In genomic region chr2:171319164-171319810, GRCh38 we compare ENCODE assay signal across 8 cellular contexts.
DNase-seq lines count a peak whose midpoint lies in the region; ATAC-seq, FAIRE-seq and TF ChIP-seq lines count a peak whose summit lies in the region.

No MANE protein-coding gene starts in this region.

- ATAC-seq in GM21576 (IDR thresholded peaks at IDR 0.05; ENCODE audit: unreplicated experiment) (peak; percentile 42), right cardiac atrium (no peak)

- WGBS in right cardiac atrium: 50% methylated on average over 12 of the region's 12 CpGs

- H3K9me3 ChIP-seq in astrocyte (ENCODE audit: insufficient read depth, low read depth, low read length): no peaks in the 10 kb centered on the region
- H3K9me3 ChIP-seq in right cardiac atrium (ENCODE audit: control insufficient read depth, low read length): no peaks in the 10 kb centered on the region
- no peaks in the 10 kb centered on the region for H3K9me3 ChIP-seq in left ventricle myocardium inferior (replicated peaks)

- no peak for FAIRE-seq in astrocyte (lab: Jason Lieb, UNC)

- intact Hi-C loops in right cardiac atrium (cut with DNase I): no loop called here
- intact Hi-C loops in left ventricle myocardium inferior (cut with micrococcal nuclease): no loop called here

- H3K27me3 ChIP-seq in astrocyte (ENCODE audit: insufficient read depth, low read length) (no peaks in the 10 kb centered on the region), right cardiac atrium (ENCODE audit: control insufficient read depth, insufficient read depth) (no peaks in the 10 kb centered on the region), left ventricle myocardium inferior (ENCODE audit: low read depth) (no peaks in the 10 kb centered on the region)

- no peak overlapping the region for H3K27ac ChIP-seq in astrocyte (ENCODE audit: low read depth, low read length)
- H3K27ac ChIP-seq in right cardiac atrium (ENCODE audit: low read length): no peak overlapping the region
- no peak overlapping the region for H3K27ac ChIP-seq in left ventricle myocardium inferior (replicated peaks)

- H4K20me1 ChIP-seq in astrocyte (ENCODE audit: insufficient read depth, low read length): no peaks in the 10 kb centered on the region

- no peak for TF ChIP-seq CTCF in astrocyte (IDR thresholded peaks at IDR 0.05; ENCODE audit: insufficient read depth, low read depth, low read length)
- no peak for TF ChIP-seq CTCF in left ventricle myocardium inferior (IDR thresholded peaks at IDR 0.05; ENCODE audit: borderline replicate concordance)

- peak overlapping the region; percentile 26 for H2AFZ ChIP-seq in astrocyte (ENCODE audit: low read depth, low read length)

- H3K79me2 ChIP-seq in astrocyte (ENCODE audit: insufficient read depth, low read length): no peaks in the 10 kb centered on the region

- H3K36me3 Mint-ChIP-seq in astrocyte (ENCODE audit: low read depth, unreplicated experiment): peaks cover 18% of the 10 kb centered on the region

- no peaks in the 10 kb centered on the region for H3K9me3 Mint-ChIP-seq in astrocyte (ENCODE audit: unreplicated experiment)

- no peaks in the 10 kb centered on the region for H3K27me3 Mint-ChIP-seq in astrocyte (ENCODE audit: low read depth, unreplicated experiment)

- peak overlapping the region; percentile 90 for H3K27ac Mint-ChIP-seq in astrocyte (ENCODE audit: unreplicated experiment)

- H3K4me3 Mint-ChIP-seq in astrocyte (ENCODE audit: unreplicated experiment): no peak overlapping the region

- peak overlapping the region; percentile 40 for H3K4me2 ChIP-seq in astrocyte (ENCODE audit: low read length)

- H3K4me3 ChIP-seq in astrocyte (ENCODE audit: insufficient read depth, low read depth, low read length) (no peak overlapping the region), right cardiac atrium (ENCODE audit: low read length) (no peak overlapping the region), left ventricle myocardium inferior (no peak overlapping the region)

- DNase-seq in GM03348 (ENCODE audit: low spot score): peak; percentile 39
- DNase-seq in NAMALWA (ENCODE audit: low spot score): peak; percentile 77
- DNase-seq in astrocyte (ENCODE audit: low read depth): peak; percentile 70
- peak; percentile 66 for DNase-seq in pons (ENCODE audit: low spot score)
- no peak for DNase-seq in right cardiac atrium
- no peak for DNase-seq in left ventricle myocardium inferior
- DNase-seq in NCI-H1092 treated with DMSO at 0.1 percent for 48 hours (lab: John Stamatoyannopoulos, UW): no peak

- H3K9ac ChIP-seq in astrocyte (ENCODE audit: low read length): no peak overlapping the region

- H3K36me3 ChIP-seq in astrocyte (ENCODE audit: insufficient read depth, low read length) (no peaks in the 10 kb centered on the region), left ventricle myocardium inferior (peaks cover 7% of the 10 kb centered on the region)

- peaks cover 11% of the 10 kb centered on the region for H3K4me1 ChIP-seq in astrocyte (ENCODE audit: insufficient read depth, low read length)
- peaks cover 2% of the 10 kb centered on the region for H3K4me1 ChIP-seq in right cardiac atrium (ENCODE audit: control insufficient read depth, insufficient read depth, low read length)
- peaks cover 15% of the 10 kb centered on the region for H3K4me1 ChIP-seq in left ventricle myocardium inferior

- peaks cover 31% of the 10 kb centered on the region for H3K4me1 Mint-ChIP-seq in astrocyte (ENCODE audit: low read depth, unreplicated experiment)

Comparison
In these comparisons a context has a peak if more than half of its experiments do, and no peak if none do; other contexts are left out.
1. DNase-seq: peak in GM03348 (single experiment), NAMALWA (single experiment), astrocyte (single experiment) and pons (single experiment); none in right cardiac atrium (0 of 3), left ventricle myocardium inferior (single experiment) and NCI-H1092 treated with DMSO at 0.1 percent for 48 hours (single experiment).